Comparison of ENCODE assay signal across 14 cellular contexts in the genomic region with DNA sequence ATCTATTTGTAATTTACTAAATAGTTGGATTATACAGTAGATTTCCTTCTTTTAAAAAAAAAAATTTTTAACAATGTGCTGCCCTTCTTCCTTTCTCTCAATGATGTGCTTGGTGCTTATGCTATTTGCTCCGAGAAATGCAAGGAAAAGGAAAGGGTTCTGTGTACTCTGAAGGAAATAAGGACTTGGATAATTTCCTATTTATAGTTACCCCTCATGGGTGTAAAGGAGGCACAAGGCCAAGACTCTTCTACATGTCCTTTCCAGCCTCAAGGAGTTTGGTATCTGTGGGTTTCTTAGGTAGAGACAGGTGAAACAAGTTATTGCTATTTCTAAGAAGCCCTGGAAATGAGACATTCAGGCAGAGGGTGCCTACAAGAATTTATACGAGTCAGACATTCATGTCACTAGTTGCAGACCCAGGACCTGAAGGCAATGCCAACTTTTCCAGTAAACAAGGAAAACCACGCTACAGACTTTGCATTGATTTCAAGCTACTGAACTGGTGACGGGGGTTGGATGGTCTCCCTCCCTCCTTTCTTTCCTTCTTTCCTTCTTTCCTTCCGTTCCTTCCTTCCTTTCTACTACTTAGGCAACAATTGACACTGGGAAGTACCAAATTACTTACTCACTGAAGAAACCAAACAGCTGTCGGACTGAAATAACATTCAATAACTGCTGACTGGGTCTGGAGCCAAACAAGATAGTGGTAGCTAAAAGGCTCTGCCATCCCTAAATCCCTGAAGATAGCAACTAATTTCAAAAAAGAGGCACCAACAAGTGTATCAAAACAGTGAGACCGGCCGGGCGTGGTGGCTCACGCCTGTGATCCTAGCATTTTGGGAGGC. TPM values are rescaled to one million over a fixed set of nuclear protein-coding genes. Genes with fewer than 3 reads are reported as not detected.
DNase-seq lines count a peak whose midpoint lies in the region; ATAC-seq and TF ChIP-seq lines count a peak whose summit lies in the region.
"Had no signal": no experiment of that assay in that cellular context is flagged by ENCODE, and none has a peak within 500 bp of the region (broad histone marks: within the 10 kb centered on the region; RNA-seq: fewer than 3 reads in every experiment).

No MANE protein-coding gene starts in this region.

- CTCF ChIA-PET in MCF 10A (lab: Yijun Ruan, JAX): interaction anchor here (0.5 kb wide), 1 partner anchor 16 kb away, joined by 4 read pairs; no protein-coding TSS in a partner anchor

- no peaks in the 10 kb centered on the region for H3K9me3 Mint-ChIP-seq in T-helper 2 cell treated with Interferon-gamma antibody and Interleukin-4, amounts not matched to agents 5 μg/mL and 100 μg/mL, for 36 hours
- no peaks in the 10 kb centered on the region for H3K9me3 Mint-ChIP-seq in activated naive CD8-positive, alpha-beta T cell treated with anti-CD3 and anti-CD28 coated beads, Interleukin-2, amount 50 U/mL, for 24 hours
- no peaks in the 10 kb centered on the region for H3K9me3 Mint-ChIP-seq in MCF 10A (ENCODE audit: unreplicated experiment)

- H3K27ac Mint-ChIP-seq in T-helper 2 cell treated with Interferon-gamma antibody and Interleukin-4, amounts not matched to agents 5 μg/mL and 100 μg/mL, for 36 hours: peak overlapping the region; percentile 1
- peak overlapping the region; percentile 8 for H3K27ac Mint-ChIP-seq in activated naive CD8-positive, alpha-beta T cell treated with anti-CD3 and anti-CD28 coated beads, Interleukin-2, amount 50 U/mL, for 24 hours
- H3K27ac Mint-ChIP-seq in MCF 10A (ENCODE audit: low read depth, unreplicated experiment): no peak overlapping the region

- H3K4me3 ChIP-seq in skeletal muscle tissue (ENCODE audit: low read length in 3 of 3): peak overlapping the region; percentile 11 to 46 (median 22)

- peaks cover 43% of the 10 kb centered on the region for H3K36me3 Mint-ChIP-seq in T-helper 2 cell treated with Interferon-gamma antibody and Interleukin-4, amounts not matched to agents 5 μg/mL and 100 μg/mL, for 36 hours (ENCODE audit: low read depth)
- peaks cover 16% of the 10 kb centered on the region for H3K36me3 Mint-ChIP-seq in activated naive CD8-positive, alpha-beta T cell treated with anti-CD3 and anti-CD28 coated beads, Interleukin-2, amount 50 U/mL, for 24 hours (ENCODE audit: low read depth)
- H3K36me3 Mint-ChIP-seq in MCF 10A (ENCODE audit: insufficient read depth, unreplicated experiment): peaks cover 8% of the 10 kb centered on the region

- intact Hi-C loops in left cardiac atrium (cut with DNase I) (no loop called here), MCF 10A (cut with micrococcal nuclease) (no loop called here)

- no peaks in the 10 kb centered on the region for H3K9me3 ChIP-seq in skeletal muscle tissue (ENCODE audit: control insufficient read depth in 3 of 3, low read length in 3 of 3)

- no peak overlapping the region for H3K4me3 Mint-ChIP-seq in T-helper 2 cell treated with Interferon-gamma antibody and Interleukin-4, amounts not matched to agents 5 μg/mL and 100 μg/mL, for 36 hours
- H3K4me3 Mint-ChIP-seq in activated naive CD8-positive, alpha-beta T cell treated with anti-CD3 and anti-CD28 coated beads, Interleukin-2, amount 50 U/mL, for 24 hours: no peak overlapping the region
- H3K4me3 Mint-ChIP-seq in MCF 10A (ENCODE audit: unreplicated experiment): no peak overlapping the region

- H3K27ac ChIP-seq in skeletal muscle tissue (ENCODE audit: low read depth, low read length): peak overlapping the region; percentile 79
- H3K27ac ChIP-seq: HL-60, WERI-Rb-1 had no signal

- ATAC-seq in activated naive CD8-positive, alpha-beta T cell treated with anti-CD3 and anti-CD28 coated beads, Interleukin-2, amount 50 U/mL, for 24 hours: no peak
- ATAC-seq in left cardiac atrium: peak; percentile 47 to 63

- DNase-seq in T-helper 2 cell treated with Interferon-gamma antibody and Interleukin-4, amounts not matched to agents 5 μg/mL and 100 μg/mL, for 36 hours (ENCODE audit: low spot score): no peak
- DNase-seq in T-helper 2 cell: no peak
- DNase-seq in activated naive CD8-positive, alpha-beta T cell treated with anti-CD3 and anti-CD28 coated beads, Interleukin-2, amount 50 U/mL, for 24 hours: no peak
- DNase-seq in left cardiac atrium: no peak
- no peak for DNase-seq in NCI-H446 treated with DMSO at 0.1 percent for 48 hours (lab: John Stamatoyannopoulos, UW)
- DNase-seq in stimulated activated CD4-positive, alpha-beta T cell treated with anti-CD3 and anti-CD28 coated beads, Interleukin-4, amount 100 ng/mL, for 24 hours: no peak
- DNase-seq in MCF 10A (ENCODE audit: unreplicated experiment): no peak
- DNase-seq: 8988T, DMS53, MM.1S, WERI-Rb-1 had no signal

- peak overlapping the region; percentile 7 to 66 (median 42) for H3K9ac ChIP-seq in skeletal muscle tissue (ENCODE audit: low read depth in 1 of 3, low read length in 3 of 3)

- peaks cover 5% of the 10 kb centered on the region for H3K4me1 Mint-ChIP-seq in T-helper 2 cell treated with Interferon-gamma antibody and Interleukin-4, amounts not matched to agents 5 μg/mL and 100 μg/mL, for 36 hours (ENCODE audit: low read depth)
- peaks cover 16% of the 10 kb centered on the region for H3K4me1 Mint-ChIP-seq in activated naive CD8-positive, alpha-beta T cell treated with anti-CD3 and anti-CD28 coated beads, Interleukin-2, amount 50 U/mL, for 24 hours
- H3K4me1 Mint-ChIP-seq in MCF 10A (ENCODE audit: insufficient read depth, unreplicated experiment): no peaks in the 10 kb centered on the region

- no peak for TF ChIP-seq CTCF in MCF 10A (IDR thresholded peaks at IDR 0.05; ENCODE audit: unreplicated experiment)

- H3K27me3 ChIP-seq in skeletal muscle tissue (ENCODE audit: control insufficient read depth in 3 of 3, insufficient read depth in 3 of 3, low read length in 3 of 3): no peaks in the 10 kb centered on the region

- POLR2A ChIA-PET in MCF 10A (lab: Yijun Ruan, JAX): interaction anchor here (0.5 to 0.8 kb wide), 3 partner anchors 11 to 34 kb away, joined by 3 to 4 read pairs (median 4); a partner anchor contains a TSS

- H3K27me3 Mint-ChIP-seq in T-helper 2 cell treated with Interferon-gamma antibody and Interleukin-4, amounts not matched to agents 5 μg/mL and 100 μg/mL, for 36 hours (ENCODE audit: low read depth): no peaks in the 10 kb centered on the region
- H3K27me3 Mint-ChIP-seq in activated naive CD8-positive, alpha-beta T cell treated with anti-CD3 and anti-CD28 coated beads, Interleukin-2, amount 50 U/mL, for 24 hours: no peaks in the 10 kb centered on the region
- H3K27me3 Mint-ChIP-seq in MCF 10A (ENCODE audit: insufficient read depth, unreplicated experiment): no peaks in the 10 kb centered on the region

- BruUV-seq in MCF 10A (replicated peaks; lab: Mats Ljungman, UMichigan): no TSS peak

- H3K4me1 ChIP-seq in skeletal muscle tissue (ENCODE audit: control insufficient read depth in 3 of 3, insufficient read depth in 3 of 3, low read length in 3 of 3): peaks cover 11 to 18% (median 15%) of the 10 kb centered on the region in 3 donors

- H3K36me3 ChIP-seq in skeletal muscle tissue (ENCODE audit: control insufficient read depth in 3 of 3, insufficient read depth in 3 of 3, low read length in 3 of 3): peaks cover 10 to 15% (median 12%) of the 10 kb centered on the region in 3 donors

RNA-seq across cellular contexts. Expression of a gene that starts 33.8 kb away (rescaled TPM):
- total RNA-seq in left cardiac atrium (10 to 100 TPM; 10.4 to 11.7 TPM), skeletal muscle tissue (7.3 TPM), MCF 10A (2022) (6.8 and 8.9 TPM in 2 replicates)

RNA-seq across cellular contexts. Expression of a gene that starts 42.8 kb away (rescaled TPM):
- total RNA-seq in left cardiac atrium (not detected), skeletal muscle tissue (not detected), MCF 10A (2022) (not detected in 2 replicates)
- total RNA-seq: mucosa of gallbladder had no signal

RNA-seq across cellular contexts. Expression of a gene that starts 47.1 kb away (rescaled TPM):
- total RNA-seq in left cardiac atrium (under 1 TPM; 0.18 to 0.21 TPM), skeletal muscle tissue (not detected), MCF 10A (2022) (not detected in 2 replicates)

RNA-seq across cellular contexts. Expression of a gene that starts 48.1 kb away (rescaled TPM):
- total RNA-seq in left cardiac atrium (10 to 100 TPM; 42.4 to 46.2 TPM), skeletal muscle tissue (31.3 TPM), MCF 10A (2022) (29.8 and 32.6 TPM in 2 replicates)
